In genomic region chr3:42745291-42745745, GRCh38 we compare ENCODE assay signal across 1 cellular context.
TF ChIP-seq lines count a peak whose summit lies in the region.

No MANE protein-coding gene starts in this region.

TF ChIP-seq in K562, 482 proteins besides CTCF, POLR2A, EP300 and RAD21:
- TF ChIP-seq KLF13 (tag; IDR thresholded peaks at IDR 0.05; ENCODE audit: borderline replicate concordance, low read depth) (no peak), TAF7 (tag; IDR thresholded peaks at IDR 0.05) (no peak), PRDM10 (IDR thresholded peaks at IDR 0.05; ENCODE audit: partially characterized antibody) (peak; percentile 55), ZNF24 (IDR thresholded peaks at IDR 0.05) (no peak), MNT (conservative IDR thresholded peaks at IDR 0.05) (no peak), PTBP1 (IDR thresholded peaks at IDR 0.05; ENCODE audit: low read depth, low read length) (no peak), KDM1A (IDR thresholded peaks at IDR 0.05) (0 out of 4 replicates have a peak, but pooled peaks of 1 of the 2 experiments have one; percentile 35), IRF2 (CRISPR knock-in tag; IDR thresholded peaks at IDR 0.05) (no peak), DIDO1 (tag; IDR thresholded peaks at IDR 0.05; ENCODE audit: low read depth) (no peak), RBM25 (IDR thresholded peaks at IDR 0.05; ENCODE audit: low read depth, low read length, severe bottlenecking) (peak; percentile 61)
